Comparison of ENCODE assay signal across 8 cellular contexts in the genomic region with DNA sequence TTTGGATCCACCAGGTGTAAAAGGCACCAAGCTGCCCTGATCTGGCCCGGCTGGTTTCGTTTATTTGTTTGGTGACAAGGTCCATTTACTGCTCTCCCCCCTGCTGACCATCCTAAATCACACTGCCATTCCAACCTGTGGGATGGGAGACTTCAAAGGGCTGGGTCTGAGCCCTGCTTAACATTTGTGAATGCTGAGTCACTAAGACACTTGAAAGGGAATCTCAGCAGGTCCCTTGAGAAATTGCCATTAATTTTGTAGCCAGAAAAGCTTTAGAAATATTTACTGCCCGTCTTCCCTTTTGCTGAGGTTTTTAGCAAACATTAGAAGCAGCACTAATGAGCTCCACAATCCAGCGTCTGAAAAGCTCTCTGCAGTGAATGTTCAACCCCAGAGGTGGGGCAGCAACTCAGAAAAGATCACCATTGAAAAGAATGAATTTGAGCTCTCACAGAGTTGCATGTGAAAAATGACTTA.
DNase-seq lines count a peak whose midpoint lies in the region; ATAC-seq and TF ChIP-seq lines count a peak whose summit lies in the region.

No MANE protein-coding gene starts in this region.

- H3K27me3 ChIP-seq in hepatocyte, result no peaks in the 10 kb centered on the region
- no peaks in the 10 kb centered on the region for H3K27me3 ChIP-seq in upper lobe of left lung

- H3K79me2 ChIP-seq in hepatocyte, result no peaks in the 10 kb centered on the region

- no peak for TF ChIP-seq EP300 in upper lobe of left lung (IDR thresholded peaks at IDR 0.05)

- in situ Hi-C loops in KBM-7 (cut with MboI; ENCODE audit: low pct_unique_long_range_greater_than_20kb, low sequenced_read_pairs), result no loop called here

- H3K9me3 ChIP-seq in hepatocyte (ENCODE audit: low read depth) (no peaks in the 10 kb centered on the region), upper lobe of left lung (no peaks in the 10 kb centered on the region)

- ATAC-seq in upper lobe of left lung (ENCODE audit: low FRiP score in 2 of 2), result peak; percentile 64 to 81

- H4K20me1 ChIP-seq in hepatocyte (ENCODE audit: insufficient read depth, poor library complexity, severe bottlenecking), result no peaks in the 10 kb centered on the region

- TF ChIP-seq CTCF in hepatocyte (IDR thresholded peaks at IDR 0.05; ENCODE audit: poor library complexity), result no peak
- TF ChIP-seq CTCF in upper lobe of left lung (IDR thresholded peaks at IDR 0.05), result no peak

- H3K4me3 ChIP-seq in hepatocyte (no peak overlapping the region), upper lobe of left lung (no peak overlapping the region)

- peak overlapping the region; percentile 7 for H2AFZ ChIP-seq in hepatocyte

- H3K36me3 ChIP-seq in hepatocyte (replicated peaks; ENCODE audit: insufficient read depth, low read depth) (no peaks in the 10 kb centered on the region), upper lobe of left lung (no peaks in the 10 kb centered on the region)

- H3K27ac ChIP-seq in hepatocyte (peak overlapping the region; percentile 75), upper lobe of left lung (peak overlapping the region in 2 of 4 donors; percentile 6 to 48)

- H3K4me1 ChIP-seq in hepatocyte (ENCODE audit: insufficient read depth) (peaks cover 38% of the 10 kb centered on the region), upper lobe of left lung (peaks cover 5 to 24% (median 18%) of the 10 kb centered on the region in 4 donors)

- DNase-seq in NCI-H187 treated with DMSO at 0.1 percent for 48 hours (lab: John Stamatoyannopoulos, UW), result peak; percentile 39
- no peak for DNase-seq in NCI-H187 (lab: John Stamatoyannopoulos, UW)
- DNase-seq in NCI-H748 treated with DMSO at 0.1 percent for 48 hours (lab: John Stamatoyannopoulos, UW), result peak; percentile 63
- peak; percentile 68 for DNase-seq in hepatocyte (ENCODE audit: low spot score)
- no peak for DNase-seq in upper lobe of left lung
- no peak for DNase-seq in KBM-7
- no peak for DNase-seq in UCSD-AML1 (lab: John Stamatoyannopoulos, UW; ENCODE audit: unreplicated experiment)
- DNase-seq in dermis blood vessel endothelial cell, result no peak

- peak overlapping the region; percentile 64 for H3K4me2 ChIP-seq in hepatocyte

- WGBS in hepatocyte (ENCODE audit: low lambda C conversion rate, missing lambda C conversion rate), result 3% methylated on average over 4 of the region's 4 CpGs
- 37 to 44% methylated on average over 4 of the region's 4 CpGs for WGBS in upper lobe of left lung, 2 donors

- H3K9me2 ChIP-seq in hepatocyte (replicated peaks; ENCODE audit: insufficient read depth), result no peaks in the 10 kb centered on the region

- no peak for TF ChIP-seq POLR2A in upper lobe of left lung (IDR thresholded peaks at IDR 0.05)

Comparison
In these comparisons a context has a peak if more than half of its experiments do, and no peak if none do; other contexts are left out.
1. DNase-seq: peak in NCI-H187 treated with DMSO at 0.1 percent for 48 hours (single experiment), NCI-H748 treated with DMSO at 0.1 percent for 48 hours (single experiment) and hepatocyte (single experiment); none in NCI-H187 (0 of 2), upper lobe of left lung (0 of 2), KBM-7 (single experiment), UCSD-AML1 (single experiment) and dermis blood vessel endothelial cell (single experiment).